In genomic region chr11:57546869-57547518, GRCh38 we compare ENCODE assay signal across 9 cellular contexts. TPM values are rescaled to one million over a fixed set of nuclear protein-coding genes. Genes with fewer than 3 reads are reported as not detected.
DNase-seq lines count a peak whose midpoint lies in the region; ATAC-seq and TF ChIP-seq lines count a peak whose summit lies in the region.
"Had no signal": no experiment of that assay in that cellular context is flagged by ENCODE, and none has a peak within 500 bp of the region (broad histone marks: within the 10 kb centered on the region; RNA-seq: fewer than 3 reads in every experiment).

No MANE protein-coding gene starts in this region.

- WGBS in thyroid gland, 2 donors, result 73 to 75% methylated on average over 6 of the region's 6 CpGs

- intact Hi-C loops in dendritic cell treated with granulocyte-macrophage colony-stimulating factor and Interleukin-4, amounts not matched to agents 40 ng/mL and 50 ng/mL, for 4 days (cut with micrococcal nuclease), result no loop called here
- intact Hi-C loops in thyroid gland (cut with DNase I), result no loop called here

- TF ChIP-seq CTCF in GM10248 (IDR thresholded peaks at IDR 0.05; ENCODE audit: control extremely low read depth, extremely low read depth, low read depth, missing control alignments) (no peak), thyroid gland (IDR thresholded peaks at IDR 0.05) (no peak)

- no peaks in the 10 kb centered on the region for H3K4me1 ChIP-seq in thyroid gland
- H3K4me1 ChIP-seq: SJSA1 had no signal

- H3K27ac ChIP-seq in thyroid gland, result no peak overlapping the region
- H3K27ac ChIP-seq: SJSA1 had no signal

- POLR2A ChIA-PET in GM10248 (lab: Yijun Ruan, JAX), result interaction anchor here (0.5 to 0.6 kb wide), 3 partner anchors 18 to 156 kb away, joined by 3 to 4 read pairs (median 3); no protein-coding TSS in a partner anchor

- peaks cover 46% of the 10 kb centered on the region for H3K36me3 Mint-ChIP-seq in dendritic cell treated with granulocyte-macrophage colony-stimulating factor and Interleukin-4, amounts not matched to agents 40 ng/mL and 50 ng/mL, for 4 days (ENCODE audit: low read depth)

- no peak for TF ChIP-seq POLR2A in thyroid gland (IDR thresholded peaks at IDR 0.05)

- no peaks in the 10 kb centered on the region for H3K27me3 ChIP-seq in thyroid gland
- H3K27me3 ChIP-seq: SJSA1 had no signal

- H3K9me3 ChIP-seq in thyroid gland, result no peaks in the 10 kb centered on the region
- H3K9me3 ChIP-seq: SJSA1 had no signal

- H3K27me3 Mint-ChIP-seq in dendritic cell treated with granulocyte-macrophage colony-stimulating factor and Interleukin-4, amounts not matched to agents 40 ng/mL and 50 ng/mL, for 4 days, result no peaks in the 10 kb centered on the region

- DNase-seq in GM10248 (ENCODE audit: extremely low spot score), result peak; percentile 73
- DNase-seq in M059J (ENCODE audit: low read depth), result peak; percentile 80
- no peak for DNase-seq in stimulated activated naive CD8-positive, alpha-beta T cell treated with anti-CD3 and anti-CD28 coated beads, Interleukin-15, Interleukin-2, amounts not matched to agents 100 U/mL and 50 U/mL, for 24 hours
- DNase-seq in NCI-H2029 treated with DMSO at 0.1 percent for 48 hours (lab: John Stamatoyannopoulos, UW), result no peak
- no peak for DNase-seq in thyroid gland

- ATAC-seq in GM21447 (IDR thresholded peaks at IDR 0.05; ENCODE audit: unreplicated experiment) (peak; percentile 45), HG02981 (IDR thresholded peaks at IDR 0.05; ENCODE audit: unreplicated experiment) (no peak)
- peak; percentile 16 for ATAC-seq in stimulated activated naive CD8-positive, alpha-beta T cell treated with anti-CD3 and anti-CD28 coated beads, Interleukin-15, Interleukin-2, amounts not matched to agents 100 U/mL and 50 U/mL, for 24 hours

- CTCF ChIA-PET in GM10248 (lab: Yijun Ruan, JAX), result interaction anchor here (0.8 to 5.7 kb wide), 14 partner anchors 11 to 199 kb away, joined by 3 to 40 read pairs (median 8); partner anchors contain the start of genes SMTNL1, TIMM10 and UBE2L6

- H3K27ac Mint-ChIP-seq in dendritic cell treated with granulocyte-macrophage colony-stimulating factor and Interleukin-4, amounts not matched to agents 40 ng/mL and 50 ng/mL, for 4 days, result peak overlapping the region; percentile 48

- no peak overlapping the region for H3K4me3 ChIP-seq in thyroid gland (replicated peaks in 1 of 3)
- H3K4me3 ChIP-seq: SJSA1 had no signal

- peaks cover 11% of the 10 kb centered on the region for H3K4me1 Mint-ChIP-seq in dendritic cell treated with granulocyte-macrophage colony-stimulating factor and Interleukin-4, amounts not matched to agents 40 ng/mL and 50 ng/mL, for 4 days (ENCODE audit: low read depth)

- peaks cover 22 to 23% of the 10 kb centered on the region in 2 donors for H3K36me3 ChIP-seq in thyroid gland
- H3K36me3 ChIP-seq: SJSA1 had no signal

- H3K9me3 Mint-ChIP-seq in dendritic cell treated with granulocyte-macrophage colony-stimulating factor and Interleukin-4, amounts not matched to agents 40 ng/mL and 50 ng/mL, for 4 days, result no peaks in the 10 kb centered on the region

- no peak overlapping the region for H3K4me3 Mint-ChIP-seq in dendritic cell treated with granulocyte-macrophage colony-stimulating factor and Interleukin-4, amounts not matched to agents 40 ng/mL and 50 ng/mL, for 4 days

RNA-seq across cellular contexts. Expression of gene SMTNL1, which starts 9.6 kb away (rescaled TPM):
- total RNA-seq in M059J (2014; rRNA removed; shearing (Covaris generic)), result not detected in 2 replicates
- not detected for total RNA-seq in thyroid gland
- total RNA-seq: SJSA1 had no signal

RNA-seq across cellular contexts. Expression of gene TIMM10, which starts 16.4 kb away (rescaled TPM):
- 44.6 and 47.9 TPM in 2 replicates for total RNA-seq in M059J (2014; rRNA removed; shearing (Covaris generic))
- total RNA-seq in thyroid gland, result 10 to 100 TPM; 29.8 to 43.7 (median 37.4) TPM

RNA-seq across cellular contexts. Expression of gene UBE2L6, which starts 20.5 kb away (rescaled TPM):
- 269 and 314 TPM in 2 replicates for total RNA-seq in M059J (2014; rRNA removed; shearing (Covaris generic))
- 10 to 100 TPM; 30.8 to 41.7 (median 38.8) TPM for total RNA-seq in thyroid gland

RNA-seq across cellular contexts. Expression of gene SLC43A1, which starts 31.5 kb away (rescaled TPM):
- total RNA-seq in M059J (2014; rRNA removed; shearing (Covaris generic)), result 4.8 and 6.9 TPM in 2 replicates
- 10 to 100 TPM; 20.3 to 64.1 (median 28.8) TPM for total RNA-seq in thyroid gland

RNA-seq across cellular contexts. Expression of gene SERPING1, which starts 50.5 kb away (rescaled TPM):
- 13.0 and 17.0 TPM in 2 replicates for total RNA-seq in M059J (2014; rRNA removed; shearing (Covaris generic))
- 100 to 1,000 TPM; 107 to 343 (median 196) TPM for total RNA-seq in thyroid gland
- total RNA-seq: SJSA1 had no signal

Comparison
In these comparisons a context has a peak if more than half of its experiments do, and no peak if none do; other contexts are left out.
1. DNase-seq: peak in GM10248 (single experiment) and M059J (single experiment); none in stimulated activated naive CD8-positive, alpha-beta T cell treated with anti-CD3 and anti-CD28 coated beads, Interleukin-15, Interleukin-2, amounts not matched to agents 100 U/mL and 50 U/mL, for 24 hours (single experiment), NCI-H2029 treated with DMSO at 0.1 percent for 48 hours (single experiment) and thyroid gland (0 of 2).